8 cellular contexts compared by ENCODE assay signal in the genomic region with DNA sequence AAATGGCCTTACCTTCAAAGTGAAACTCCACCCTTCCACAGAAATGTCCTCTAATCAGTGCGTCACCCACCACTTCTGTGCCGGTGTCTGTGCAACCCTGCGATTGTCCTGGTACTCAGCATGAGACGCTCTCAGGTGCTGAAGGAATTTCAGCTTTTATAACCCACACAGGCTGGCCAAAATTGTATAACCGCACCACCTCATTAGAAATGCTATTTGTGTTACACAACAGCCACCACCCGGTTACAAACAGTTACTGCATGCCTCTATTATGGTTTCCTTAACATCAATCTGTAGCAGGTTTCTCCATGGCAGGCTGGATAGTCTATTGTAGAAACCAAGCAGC.
DNase-seq lines count a peak whose midpoint lies in the region; ATAC-seq and TF ChIP-seq lines count a peak whose summit lies in the region.

No MANE protein-coding gene starts in this region.

- DNase-seq in activated naive CD4-positive, alpha-beta T cell treated with Interleukin-2 at 50 U/mL for 16 hours: peak; percentile 29
- DNase-seq in activated naive CD4-positive, alpha-beta T cell treated with anti-CD3 and anti-CD28 coated beads, Interleukin-2, amount 10 ng/mL, durations not matched to agents 7 days and 5 days: no peak
- DNase-seq in memory B cell (ENCODE audit: low spot score in 2 of 2): peak in 1 of 2 donors; percentile 33
- DNase-seq in ecto neural progenitor cell (ENCODE audit: low spot score): no peak

- no peak overlapping the region for H3K27ac Mint-ChIP-seq in activated naive CD4-positive, alpha-beta T cell treated with anti-CD3 and anti-CD28 coated beads, Interleukin-2, amount 10 ng/mL, durations not matched to agents 7 days and 5 days
- H3K27ac Mint-ChIP-seq in dendritic cell treated with granulocyte-macrophage colony-stimulating factor and Interleukin-4, amounts not matched to agents 40 ng/mL and 50 ng/mL, for 4 days: peak overlapping the region; percentile 47
- peak overlapping the region; percentile 63 for H3K27ac Mint-ChIP-seq in memory B cell

- peak; percentile 54 for ATAC-seq in HG02852 (IDR thresholded peaks at IDR 0.05; ENCODE audit: unreplicated experiment)
- peak; percentile 76 for ATAC-seq in SK-N-SH treated with all-trans-retinoic acid at 6 μM for 48 hours
- ATAC-seq in memory B cell (ENCODE audit: low read depth): peak; percentile 72
- ATAC-seq in GM18861 (IDR thresholded peaks at IDR 0.05; ENCODE audit: unreplicated experiment): no peak

- CTCF ChIA-PET in activated naive CD4-positive, alpha-beta T cell treated with anti-CD3 and anti-CD28 coated beads, Interleukin-2, amount 10 ng/mL, durations not matched to agents 7 days and 5 days (lab: Charles Lee): interaction anchor here (0.5 to 1.4 kb wide), 9 partner anchors 9 to 218 kb away, joined by 3 to 5 read pairs (median 3); no protein-coding TSS in a partner anchor

- H3K27me3 Mint-ChIP-seq in activated naive CD4-positive, alpha-beta T cell treated with anti-CD3 and anti-CD28 coated beads, Interleukin-2, amount 10 ng/mL, durations not matched to agents 7 days and 5 days: no peaks in the 10 kb centered on the region
- H3K27me3 Mint-ChIP-seq in dendritic cell treated with granulocyte-macrophage colony-stimulating factor and Interleukin-4, amounts not matched to agents 40 ng/mL and 50 ng/mL, for 4 days: no peaks in the 10 kb centered on the region
- no peaks in the 10 kb centered on the region for H3K27me3 Mint-ChIP-seq in memory B cell

- peaks cover 4% of the 10 kb centered on the region for H3K9me3 Mint-ChIP-seq in activated naive CD4-positive, alpha-beta T cell treated with anti-CD3 and anti-CD28 coated beads, Interleukin-2, amount 10 ng/mL, durations not matched to agents 7 days and 5 days
- no peaks in the 10 kb centered on the region for H3K9me3 Mint-ChIP-seq in dendritic cell treated with granulocyte-macrophage colony-stimulating factor and Interleukin-4, amounts not matched to agents 40 ng/mL and 50 ng/mL, for 4 days
- peaks cover 1% of the 10 kb centered on the region for H3K9me3 Mint-ChIP-seq in memory B cell

- peaks cover 25% of the 10 kb centered on the region for H3K4me1 Mint-ChIP-seq in activated naive CD4-positive, alpha-beta T cell treated with anti-CD3 and anti-CD28 coated beads, Interleukin-2, amount 10 ng/mL, durations not matched to agents 7 days and 5 days
- H3K4me1 Mint-ChIP-seq in dendritic cell treated with granulocyte-macrophage colony-stimulating factor and Interleukin-4, amounts not matched to agents 40 ng/mL and 50 ng/mL, for 4 days (ENCODE audit: low read depth): peaks cover 50% of the 10 kb centered on the region
- H3K4me1 Mint-ChIP-seq in memory B cell: peaks cover 36% of the 10 kb centered on the region

- no peak overlapping the region for H3K4me3 Mint-ChIP-seq in activated naive CD4-positive, alpha-beta T cell treated with anti-CD3 and anti-CD28 coated beads, Interleukin-2, amount 10 ng/mL, durations not matched to agents 7 days and 5 days
- no peak overlapping the region for H3K4me3 Mint-ChIP-seq in dendritic cell treated with granulocyte-macrophage colony-stimulating factor and Interleukin-4, amounts not matched to agents 40 ng/mL and 50 ng/mL, for 4 days
- H3K4me3 Mint-ChIP-seq in memory B cell: peak overlapping the region; percentile 84

- H3K36me3 Mint-ChIP-seq in activated naive CD4-positive, alpha-beta T cell treated with anti-CD3 and anti-CD28 coated beads, Interleukin-2, amount 10 ng/mL, durations not matched to agents 7 days and 5 days: peaks cover 27% of the 10 kb centered on the region
- peaks cover 58% of the 10 kb centered on the region for H3K36me3 Mint-ChIP-seq in dendritic cell treated with granulocyte-macrophage colony-stimulating factor and Interleukin-4, amounts not matched to agents 40 ng/mL and 50 ng/mL, for 4 days (ENCODE audit: low read depth)
- peaks cover 14% of the 10 kb centered on the region for H3K36me3 Mint-ChIP-seq in memory B cell

- intact Hi-C loops in dendritic cell treated with granulocyte-macrophage colony-stimulating factor and Interleukin-4, amounts not matched to agents 40 ng/mL and 50 ng/mL, for 4 days (cut with micrococcal nuclease): loop anchor here (10.0 kb wide), 1 partner anchor 345 kb away; no protein-coding TSS in a partner anchor

TF ChIP-seq in SK-N-SH treated with all-trans-retinoic acid at 6 μM for 48 hours, 23 proteins besides CTCF, POLR2A, EP300 and RAD21 (continues in another document):
- TF ChIP-seq PPARA (CRISPR knock-in tag; IDR thresholded peaks at IDR 0.05; ENCODE audit: borderline replicate concordance): no peak
- no peak for TF ChIP-seq ARNTL (CRISPR knock-in tag; IDR thresholded peaks at IDR 0.05; ENCODE audit: borderline replicate concordance, low read depth)
- TF ChIP-seq, protein P1, sequence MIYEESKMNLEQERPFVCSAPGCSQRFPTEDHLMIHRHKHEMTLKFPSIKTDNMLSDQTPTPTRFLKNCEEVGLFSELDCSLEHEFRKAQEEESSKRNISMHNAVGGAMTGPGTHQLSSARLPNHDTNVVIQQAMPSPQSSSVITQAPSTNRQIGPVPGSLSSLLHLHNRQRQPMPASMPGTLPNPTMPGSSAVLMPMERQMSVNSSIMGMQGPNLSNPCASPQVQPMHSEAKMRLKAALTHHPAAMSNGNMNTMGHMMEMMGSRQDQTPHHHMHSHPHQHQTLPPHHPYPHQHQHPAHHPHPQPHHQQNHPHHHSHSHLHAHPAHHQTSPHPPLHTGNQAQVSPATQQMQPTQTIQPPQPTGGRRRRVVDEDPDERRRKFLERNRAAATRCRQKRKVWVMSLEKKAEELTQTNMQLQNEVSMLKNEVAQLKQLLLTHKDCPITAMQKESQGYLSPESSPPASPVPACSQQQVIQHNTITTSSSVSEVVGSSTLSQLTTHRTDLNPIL (CRISPR knock-in tag; IDR thresholded peaks at IDR 0.05; ENCODE audit: low read depth): no peak
- TF ChIP-seq ZFP3 (CRISPR knock-in tag; IDR thresholded peaks at IDR 0.05): no peak
- TF ChIP-seq, protein P2, sequence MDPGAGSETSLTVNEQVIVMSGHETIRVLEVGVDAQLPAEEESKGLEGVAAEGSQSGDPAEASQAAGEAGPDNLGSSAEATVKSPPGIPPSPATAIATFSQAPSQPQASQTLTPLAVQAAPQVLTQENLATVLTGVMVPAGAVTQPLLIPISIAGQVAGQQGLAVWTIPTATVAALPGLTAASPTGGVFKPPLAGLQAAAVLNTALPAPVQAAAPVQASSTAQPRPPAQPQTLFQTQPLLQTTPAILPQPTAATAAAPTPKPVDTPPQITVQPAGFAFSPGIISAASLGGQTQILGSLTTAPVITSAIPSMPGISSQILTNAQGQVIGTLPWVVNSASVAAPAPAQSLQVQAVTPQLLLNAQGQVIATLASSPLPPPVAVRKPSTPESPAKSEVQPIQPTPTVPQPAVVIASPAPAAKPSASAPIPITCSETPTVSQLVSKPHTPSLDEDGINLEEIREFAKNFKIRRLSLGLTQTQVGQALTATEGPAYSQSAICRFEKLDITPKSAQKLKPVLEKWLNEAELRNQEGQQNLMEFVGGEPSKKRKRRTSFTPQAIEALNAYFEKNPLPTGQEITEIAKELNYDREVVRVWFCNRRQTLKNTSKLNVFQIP (CRISPR knock-in tag; IDR thresholded peaks at IDR 0.05; ENCODE audit: borderline replicate concordance, low read depth): no peak
- TF ChIP-seq, protein P3, sequence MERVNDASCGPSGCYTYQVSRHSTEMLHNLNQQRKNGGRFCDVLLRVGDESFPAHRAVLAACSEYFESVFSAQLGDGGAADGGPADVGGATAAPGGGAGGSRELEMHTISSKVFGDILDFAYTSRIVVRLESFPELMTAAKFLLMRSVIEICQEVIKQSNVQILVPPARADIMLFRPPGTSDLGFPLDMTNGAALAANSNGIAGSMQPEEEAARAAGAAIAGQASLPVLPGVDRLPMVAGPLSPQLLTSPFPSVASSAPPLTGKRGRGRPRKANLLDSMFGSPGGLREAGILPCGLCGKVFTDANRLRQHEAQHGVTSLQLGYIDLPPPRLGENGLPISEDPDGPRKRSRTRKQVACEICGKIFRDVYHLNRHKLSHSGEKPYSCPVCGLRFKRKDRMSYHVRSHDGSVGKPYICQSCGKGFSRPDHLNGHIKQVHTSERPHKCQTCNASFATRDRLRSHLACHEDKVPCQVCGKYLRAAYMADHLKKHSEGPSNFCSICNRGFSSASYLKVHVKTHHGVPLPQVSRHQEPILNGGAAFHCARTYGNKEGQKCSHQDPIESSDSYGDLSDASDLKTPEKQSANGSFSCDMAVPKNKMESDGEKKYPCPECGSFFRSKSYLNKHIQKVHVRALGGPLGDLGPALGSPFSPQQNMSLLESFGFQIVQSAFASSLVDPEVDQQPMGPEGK (CRISPR knock-in tag; IDR thresholded peaks at IDR 0.05; ENCODE audit: borderline replicate concordance): no peak
- TF ChIP-seq, protein P4, sequence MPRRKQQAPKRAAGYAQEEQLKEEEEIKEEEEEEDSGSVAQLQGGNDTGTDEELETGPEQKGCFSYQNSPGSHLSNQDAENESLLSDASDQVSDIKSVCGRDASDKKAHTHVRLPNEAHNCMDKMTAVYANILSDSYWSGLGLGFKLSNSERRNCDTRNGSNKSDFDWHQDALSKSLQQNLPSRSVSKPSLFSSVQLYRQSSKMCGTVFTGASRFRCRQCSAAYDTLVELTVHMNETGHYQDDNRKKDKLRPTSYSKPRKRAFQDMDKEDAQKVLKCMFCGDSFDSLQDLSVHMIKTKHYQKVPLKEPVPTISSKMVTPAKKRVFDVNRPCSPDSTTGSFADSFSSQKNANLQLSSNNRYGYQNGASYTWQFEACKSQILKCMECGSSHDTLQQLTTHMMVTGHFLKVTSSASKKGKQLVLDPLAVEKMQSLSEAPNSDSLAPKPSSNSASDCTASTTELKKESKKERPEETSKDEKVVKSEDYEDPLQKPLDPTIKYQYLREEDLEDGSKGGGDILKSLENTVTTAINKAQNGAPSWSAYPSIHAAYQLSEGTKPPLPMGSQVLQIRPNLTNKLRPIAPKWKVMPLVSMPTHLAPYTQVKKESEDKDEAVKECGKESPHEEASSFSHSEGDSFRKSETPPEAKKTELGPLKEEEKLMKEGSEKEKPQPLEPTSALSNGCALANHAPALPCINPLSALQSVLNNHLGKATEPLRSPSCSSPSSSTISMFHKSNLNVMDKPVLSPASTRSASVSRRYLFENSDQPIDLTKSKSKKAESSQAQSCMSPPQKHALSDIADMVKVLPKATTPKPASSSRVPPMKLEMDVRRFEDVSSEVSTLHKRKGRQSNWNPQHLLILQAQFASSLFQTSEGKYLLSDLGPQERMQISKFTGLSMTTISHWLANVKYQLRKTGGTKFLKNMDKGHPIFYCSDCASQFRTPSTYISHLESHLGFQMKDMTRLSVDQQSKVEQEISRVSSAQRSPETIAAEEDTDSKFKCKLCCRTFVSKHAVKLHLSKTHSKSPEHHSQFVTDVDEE (CRISPR knock-in tag; IDR thresholded peaks at IDR 0.05): no peak
- no peak for TF ChIP-seq ISL1 (CRISPR knock-in tag; IDR thresholded peaks at IDR 0.05)
